1 cellular context compared by ENCODE assay signal in genomic region chr2:168522446-168522845, GRCh38.
TF ChIP-seq lines count a peak whose summit lies in the region.

No MANE protein-coding gene starts in this region.

TF ChIP-seq in HepG2, 621 proteins besides CTCF, POLR2A, EP300 and RAD21 (continued from another document):
- TF ChIP-seq MLX (CRISPR knock-in tag; IDR thresholded peaks at IDR 0.05) (no peak), THRA (CRISPR knock-in tag; IDR thresholded peaks at IDR 0.05; ENCODE audit: borderline replicate concordance) (no peak), ZNF768 (CRISPR knock-in tag; IDR thresholded peaks at IDR 0.05) (no peak), ADNP (CRISPR knock-in tag; IDR thresholded peaks at IDR 0.05) (no peak), RFXAP (CRISPR knock-in tag; IDR thresholded peaks at IDR 0.05; ENCODE audit: borderline replicate concordance) (no peak), ZNF644 (CRISPR knock-in tag; IDR thresholded peaks at IDR 0.05; ENCODE audit: low read depth) (no peak), SRSF1 (optimal IDR thresholded peaks at IDR 0.05; ENCODE audit: low read depth, low read length) (no peak), ZNF496 (CRISPR knock-in tag; IDR thresholded peaks at IDR 0.05; ENCODE audit: insufficient replicate concordance) (no peak), FOXP4 (CRISPR knock-in tag; IDR thresholded peaks at IDR 0.05) (no peak)
